Comparison of ENCODE assay signal across 8 cellular contexts in genomic region chr17:43483674-43484551, GRCh38. TPM values are rescaled to one million over a fixed set of nuclear protein-coding genes. Genes with fewer than 3 reads are reported as not detected.
DNase-seq lines count a peak whose midpoint lies in the region; ATAC-seq, FAIRE-seq and TF ChIP-seq lines count a peak whose summit lies in the region.

Gene DHX8 (plus strand): TSS chr17:43483975. CDS start chr17:43484038, 63 bp downstream.

- peaks cover 0 to 2% (median 1%) of the 10 kb centered on the region in 3 donors for H3K27me3 Mint-ChIP-seq in CD14-positive monocyte (ENCODE audit: low read depth in 3 of 3)

- TF ChIP-seq POLR2A in HepG2 (IDR thresholded peaks at IDR 0.05; ENCODE audit: insufficient read depth in 1 of 2, low read depth in 2 of 2, low read length in 2 of 2) = peak; percentile 83 to 92

- peaks cover 0 to 4% of the 10 kb centered on the region in 2 donors for H3K36me3 Mint-ChIP-seq in CD14-positive monocyte

- DNase-seq in CD14-positive monocyte (ENCODE audit: low spot score) (peak; percentile 98), NCI-H748 treated with DMSO at 0.1 percent for 48 hours (lab: John Stamatoyannopoulos, UW) (peak; percentile 99), dermis blood vessel endothelial cell (peak; percentile 98), HepG2 (ENCODE audit: low spot score) (peak; percentile 100)
- peak; percentile 97 for DNase-seq in activated CD4-positive, alpha-beta T cell treated with anti-CD3 and anti-CD28 coated beads, Interleukin-2, amount 50 U/mL, for 4 hours
- DNase-seq in stimulated activated CD4-positive, alpha-beta T cell treated with anti-CD3 and anti-CD28 coated beads, Interleukin-4, amount 100 ng/mL, for 24 hours = peak; percentile 99

- ATAC-seq in GM19351 (IDR thresholded peaks at IDR 0.05; ENCODE audit: unreplicated experiment) (peak; percentile 93), HG03558 (IDR thresholded peaks at IDR 0.05; ENCODE audit: extremely low read depth, unreplicated experiment) (peak; percentile 82), HepG2 (peak; percentile 94)

- BruUV-seq in HepG2 (replicated peaks; lab: Mats Ljungman, UMichigan) = TSS peak; percentile 81

- H3K4me3 Mint-ChIP-seq in CD14-positive monocyte = peak within 1 kb of the TSS; percentile 99

- peaks cover 44% of the 10 kb centered on the region for H3K79me2 ChIP-seq in HepG2 (ENCODE audit: insufficient read depth, low read length)

- peak; percentile 92 for FAIRE-seq in HepG2 (lab: Jason Lieb, UNC)

- in situ Hi-C loops in HepG2 (cut with HindIII; ENCODE audit: extremely low pct_ligation_motif_present, low pct_unique_long_range_greater_than_20kb) = loop anchor here (5.0 kb wide), 1 partner anchor 87 kb away; the partner anchor contains the start of gene ARL4D

- peaks cover 31% of the 10 kb centered on the region for H3K4me1 Mint-ChIP-seq in CD14-positive monocyte

- TF ChIP-seq RAD21 in HepG2 (CRISPR knock-in tag; IDR thresholded peaks at IDR 0.05) = peak; percentile 100

- peak within 1 kb of the TSS; percentile 92 for H3K4me2 ChIP-seq in HepG2 (ENCODE audit: low read depth, low read length)

- intact Hi-C loops in CD14-positive monocyte (cut with micrococcal nuclease) = loop anchor here (1.0 kb wide), 1 partner anchor 90 kb away; no protein-coding TSS in a partner anchor
- intact Hi-C loops in HepG2 (cut with micrococcal nuclease; ENCODE audit: unreplicated experiment) = loop anchor here (1.0 kb wide), 4 partner anchors 86 to 116 kb away; partner anchors contain the start of gene ARL4D

- no peaks in the 10 kb centered on the region; a peak in 2 of 5 replicates for H3K36me3 ChIP-seq in HepG2 (replicated peaks in 1 of 2; ENCODE audit: control insufficient read depth in 1 of 2, insufficient read depth in 2 of 2, low read length in 2 of 2)

- TF ChIP-seq EP300 in HepG2 (IDR thresholded peaks at IDR 0.05; ENCODE audit: low read depth in 2 of 2, low read length in 2 of 2) (peak; percentile 51 to 66), HepG2 (CRISPR knock-in tag; IDR thresholded peaks at IDR 0.05; ENCODE audit: borderline replicate concordance) (peak; percentile 69)

- no peaks in the 10 kb centered on the region; a peak in 1 of 5 replicates for H3K27me3 ChIP-seq in HepG2 (ENCODE audit: control insufficient read depth in 1 of 2, insufficient read depth in 2 of 2, low read length in 2 of 2)

- TF ChIP-seq CTCF in CD14-positive monocyte (IDR thresholded peaks at IDR 0.05) = peak; percentile 100
- peak; percentile 100 for TF ChIP-seq CTCF in HepG2 (CRISPR knock-in tag; IDR thresholded peaks at IDR 0.05)

- CTCF ChIA-PET in HepG2 (lab: Yijun Ruan, JAX; ENCODE audit: low intra/inter-chr PET ratio, low total read pairs) = interaction anchor here (1.1 to 5.6 kb wide), 7 partner anchors 35 to 115 kb away, joined by 6 to 381 read pairs (median 11); partner anchors contain the start of gene ARL4D

- peaks cover 74% of the 10 kb centered on the region for H3K4me1 ChIP-seq in HepG2 (ENCODE audit: insufficient read depth, low read length)

- peak within 1 kb of the TSS; percentile 76 to 85 (median 78) for H3K4me3 ChIP-seq in HepG2 (replicated peaks in 1 of 3; ENCODE audit: insufficient read depth in 1 of 3, low read depth in 2 of 3, low read length in 3 of 3)

- H2AFZ ChIP-seq in HepG2 (ENCODE audit: low read length) = peak within 1 kb of the TSS; percentile 64

- 1% methylated on average over 50 of the region's 51 CpGs for WGBS in HepG2 (ENCODE audit: low lambda C conversion rate)

- peak within 1 kb of the TSS; percentile 73 for H3K27ac ChIP-seq in HepG2 (ENCODE audit: extremely low read length, insufficient read depth, low read length)

- peak within 1 kb of the TSS; percentile 95 to 99 (median 97) for H3K27ac Mint-ChIP-seq in CD14-positive monocyte

- POLR2A ChIA-PET in HepG2 (lab: Yijun Ruan, JAX) = interaction anchor here (0.6 to 12.7 kb wide), 29 partner anchors 8 to 184 kb away, joined by 3 to 485 read pairs (median 5); partner anchors contain the start of genes ARL4D and ETV4

- peaks cover 0 to 2% (median 0%) of the 10 kb centered on the region in 7 donors for H3K9me3 Mint-ChIP-seq in CD14-positive monocyte

- H3K9ac ChIP-seq in HepG2 (ENCODE audit: insufficient read depth, low read depth, low read length) = peak within 1 kb of the TSS; percentile 84

- no peaks in the 10 kb centered on the region for H3K9me3 ChIP-seq in HepG2 (ENCODE audit: low read length)

- H4K20me1 ChIP-seq in HepG2 (ENCODE audit: insufficient read depth, low read length) = no peaks in the 10 kb centered on the region

TF ChIP-seq in HepG2, 621 proteins besides CTCF, POLR2A, EP300 and RAD21 (continues in another document):
- TF ChIP-seq NPAS2 (CRISPR knock-in tag; IDR thresholded peaks at IDR 0.05; ENCODE audit: borderline replicate concordance) (no peak), FOXK1 (CRISPR knock-in tag; IDR thresholded peaks at IDR 0.05; ENCODE audit: borderline replicate concordance, low read depth) (peak; percentile 100), NCOA1 (CRISPR knock-in tag; IDR thresholded peaks at IDR 0.05) (peak; percentile 93), GPBP1L1 (CRISPR knock-in tag; IDR thresholded peaks at IDR 0.05) (no peak), SMAD3 (CRISPR knock-in tag; IDR thresholded peaks at IDR 0.05) (peak; percentile 99)
- TF ChIP-seq, protein P1, sequence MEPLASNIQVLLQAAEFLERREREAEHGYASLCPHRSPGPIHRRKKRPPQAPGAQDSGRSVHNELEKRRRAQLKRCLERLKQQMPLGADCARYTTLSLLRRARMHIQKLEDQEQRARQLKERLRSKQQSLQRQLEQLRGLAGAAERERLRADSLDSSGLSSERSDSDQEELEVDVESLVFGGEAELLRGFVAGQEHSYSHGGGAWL (CRISPR knock-in tag; IDR thresholded peaks at IDR 0.05) = peak; percentile 70; the same call in 1 of the 2 replicates
- TF ChIP-seq, protein P2, sequence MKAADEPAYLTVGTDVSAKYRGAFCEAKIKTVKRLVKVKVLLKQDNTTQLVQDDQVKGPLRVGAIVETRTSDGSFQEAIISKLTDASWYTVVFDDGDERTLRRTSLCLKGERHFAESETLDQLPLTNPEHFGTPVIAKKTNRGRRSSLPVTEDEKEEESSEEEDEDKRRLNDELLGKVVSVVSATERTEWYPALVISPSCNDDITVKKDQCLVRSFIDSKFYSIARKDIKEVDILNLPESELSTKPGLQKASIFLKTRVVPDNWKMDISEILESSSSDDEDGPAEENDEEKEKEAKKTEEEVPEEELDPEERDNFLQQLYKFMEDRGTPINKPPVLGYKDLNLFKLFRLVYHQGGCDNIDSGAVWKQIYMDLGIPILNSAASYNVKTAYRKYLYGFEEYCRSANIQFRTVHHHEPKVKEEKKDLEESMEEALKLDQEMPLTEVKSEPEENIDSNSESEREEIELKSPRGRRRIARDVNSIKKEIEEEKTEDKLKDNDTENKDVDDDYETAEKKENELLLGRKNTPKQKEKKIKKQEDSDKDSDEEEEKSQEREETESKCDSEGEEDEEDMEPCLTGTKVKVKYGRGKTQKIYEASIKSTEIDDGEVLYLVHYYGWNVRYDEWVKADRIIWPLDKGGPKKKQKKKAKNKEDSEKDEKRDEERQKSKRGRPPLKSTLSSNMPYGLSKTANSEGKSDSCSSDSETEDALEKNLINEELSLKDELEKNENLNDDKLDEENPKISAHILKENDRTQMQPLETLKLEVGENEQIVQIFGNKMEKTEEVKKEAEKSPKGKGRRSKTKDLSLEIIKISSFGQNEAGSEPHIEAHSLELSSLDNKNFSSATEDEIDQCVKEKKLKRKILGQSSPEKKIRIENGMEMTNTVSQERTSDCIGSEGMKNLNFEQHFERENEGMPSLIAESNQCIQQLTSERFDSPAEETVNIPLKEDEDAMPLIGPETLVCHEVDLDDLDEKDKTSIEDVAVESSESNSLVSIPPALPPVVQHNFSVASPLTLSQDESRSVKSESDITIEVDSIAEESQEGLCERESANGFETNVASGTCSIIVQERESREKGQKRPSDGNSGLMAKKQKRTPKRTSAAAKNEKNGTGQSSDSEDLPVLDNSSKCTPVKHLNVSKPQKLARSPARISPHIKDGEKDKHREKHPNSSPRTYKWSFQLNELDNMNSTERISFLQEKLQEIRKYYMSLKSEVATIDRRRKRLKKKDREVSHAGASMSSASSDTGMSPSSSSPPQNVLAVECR (CRISPR knock-in tag; IDR thresholded peaks at IDR 0.05; ENCODE audit: borderline replicate concordance) = peak; percentile 97

RNA-seq across cellular contexts. Expression of gene DHX8, which starts in this region (rescaled TPM):
- 10 to 100 TPM; 21.8 to 35.6 TPM for polyA plus RNA-seq in CD14-positive monocyte
- total RNA-seq in dermis blood vessel endothelial cell = 44.2 and 62.2 TPM in 2 replicates
- total RNA-seq in HepG2 (2016; rRNA removed; fragmentation: Illumina TruSeq; extraction: Trizol) = 48.9 and 66.9 TPM in 2 replicates
- 7.3 and 7.5 TPM in 2 replicates for total RNA-seq in HepG2 (2016; cell fraction: cytosol; rRNA removed; fragmentation: Illumina TruSeq; extraction: Trizol; ENCODE audit: low read depth)
- 48.9 and 59.5 TPM in 2 replicates for total RNA-seq in HepG2 (2016; cell fraction: insoluble cytoplasmic fraction; rRNA removed; fragmentation: Illumina TruSeq; extraction: Trizol)
- total RNA-seq in HepG2 (2016; cell fraction: membrane; rRNA removed; fragmentation: Illumina TruSeq; extraction: Trizol) = 13.7 and 14.3 TPM in 2 replicates
- 36.4 and 38.7 TPM in 2 replicates for total RNA-seq in HepG2 (2016; cell fraction: nucleus; rRNA removed; fragmentation: Illumina TruSeq; extraction: Trizol)
- 23.6 and 24.8 TPM in 2 replicates for polyA plus RNA-seq in HepG2 (2011; rRNA removed)
- polyA plus RNA-seq in HepG2 (2011; cell fraction: cytosol; rRNA removed) = 19.6 and 23.9 TPM in 2 replicates
- 28.8 and 31.8 TPM in 2 replicates for polyA plus RNA-seq in HepG2 (2011; cell fraction: nucleus; rRNA removed)
- 24.9 and 33.1 TPM in 2 replicates for polyA plus RNA-seq in HepG2 (2012)
- polyA plus RNA-seq in HepG2 (2016; cell fraction: cytosol; fragmentation: Illumina TruSeq; extraction: Trizol; ENCODE audit: low read depth) = 1.9 and 2.2 TPM in 2 replicates
- 37.7 and 41.9 TPM in 2 replicates for polyA plus RNA-seq in HepG2 (2016; cell fraction: insoluble cytoplasmic fraction; fragmentation: Illumina TruSeq; extraction: Trizol; ENCODE audit: low read depth)
- polyA plus RNA-seq in HepG2 (2016; cell fraction: membrane; fragmentation: Illumina TruSeq; extraction: Trizol; ENCODE audit: low read depth) = 4.4 and 5.7 TPM in 2 replicates
- 36.7 and 42.2 TPM in 2 replicates for polyA plus RNA-seq in HepG2 (2016; cell fraction: nucleus; fragmentation: Illumina TruSeq; extraction: Trizol; ENCODE audit: insufficient read depth, low read depth)
- 67.3 and 93.6 TPM in 2 replicates for polyA minus RNA-seq in HepG2 (2011; rRNA and poly(A)+ RNA removed; ENCODE audit: low replicate concordance)
- 36.8 and 37.9 TPM in 2 replicates for polyA minus RNA-seq in HepG2 (2011; cell fraction: cytosol; rRNA and poly(A)+ RNA removed)
- 37.6 and 44.9 TPM in 2 replicates for polyA minus RNA-seq in HepG2 (2011; cell fraction: nucleus; rRNA and poly(A)+ RNA removed)

Comparison
In these comparisons a context has a peak if more than half of its experiments do, and no peak if none do; other contexts are left out.
1. Peak in every context shown above with its lines: DNase-seq, ATAC-seq, H3K4me3 ChIP-seq and H3K27ac ChIP-seq.